In the genomic region with DNA sequence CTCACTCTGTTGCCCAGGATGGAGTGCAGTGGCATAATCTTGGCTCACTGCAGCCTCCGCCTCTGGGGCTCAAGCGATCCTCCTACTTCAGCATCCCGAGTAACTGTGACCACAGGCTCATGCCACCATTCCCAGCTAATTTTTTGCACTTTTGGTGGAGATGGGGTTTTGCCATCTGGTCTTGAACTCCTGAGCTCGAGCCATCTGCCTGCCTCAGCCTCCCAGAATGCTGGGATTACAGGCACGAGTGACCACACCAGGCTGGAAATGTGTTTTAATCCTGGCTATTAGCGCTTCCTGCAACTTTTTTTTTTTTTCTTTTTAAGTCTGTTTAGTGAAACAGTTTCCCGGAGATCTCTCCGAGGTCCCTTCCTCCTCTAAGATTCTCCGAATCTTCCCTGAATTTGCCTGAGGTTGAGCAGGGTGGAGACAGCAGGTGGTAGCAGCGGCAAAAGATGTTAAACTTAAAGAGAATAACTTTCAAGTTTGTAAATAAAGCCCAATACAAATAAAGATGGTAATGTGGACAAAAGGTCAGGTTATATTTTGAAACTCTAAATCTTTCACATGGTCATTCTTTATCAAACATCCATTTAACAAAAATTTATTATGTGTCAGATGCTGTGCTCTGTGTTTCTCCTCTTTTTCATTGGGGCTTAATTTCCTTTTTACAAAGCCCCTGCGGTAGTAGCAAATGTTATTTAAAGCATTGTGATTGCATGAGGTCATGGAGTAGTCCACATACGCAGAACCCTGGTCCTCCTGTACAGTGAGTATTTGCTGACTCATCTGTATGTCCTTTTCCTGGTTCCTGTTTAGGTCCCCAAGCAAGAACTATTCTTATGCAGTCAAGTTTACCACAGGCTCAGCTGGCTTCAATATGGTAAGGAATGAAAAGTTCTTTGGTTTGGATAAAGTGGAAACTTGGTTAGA, we compare ENCODE assay signal across 8 cellular contexts.
DNase-seq lines count a peak whose midpoint lies in the region; ATAC-seq and TF ChIP-seq lines count a peak whose summit lies in the region.

No MANE protein-coding gene starts in this region.

- CTCF ChIA-PET in A673 (lab: Charles Lee) = no interaction called here

- TF ChIP-seq CTCF in A673 (conservative IDR thresholded peaks at IDR 0.05; ENCODE audit: low read depth, low read length) (no peak), ascending aorta (IDR thresholded peaks at IDR 0.05) (no peak), spleen (IDR thresholded peaks at IDR 0.05 in 8 of 11, conservative IDR thresholded peaks at IDR 0.05 in 3 of 11) (no peak)

- no peak for ATAC-seq in GM18498 (IDR thresholded peaks at IDR 0.05; ENCODE audit: unreplicated experiment)

- BruUV-seq in A673 (replicated peaks; lab: Mats Ljungman, UMichigan) = no TSS peak

- peaks cover 11% of the 10 kb centered on the region for H3K4me1 ChIP-seq in A673 (ENCODE audit: insufficient read depth, low read length, poor library complexity, severe bottlenecking)
- peaks cover 4 to 15% of the 10 kb centered on the region in 2 donors for H3K4me1 ChIP-seq in ascending aorta
- H3K4me1 ChIP-seq in spleen = peaks cover 0 to 18% (median 9%) of the 10 kb centered on the region in 6 donors

- no peaks in the 10 kb centered on the region for H3K27me3 ChIP-seq in A673 (replicated peaks; ENCODE audit: insufficient read depth, low read depth, low read length, poor library complexity)
- no peaks in the 10 kb centered on the region for H3K27me3 ChIP-seq in ascending aorta
- H3K27me3 ChIP-seq in spleen (replicated peaks in 1 of 7) = no peaks in the 10 kb centered on the region

- POLR2A ChIA-PET in A673 (lab: Charles Lee; ENCODE audit: low non-redundant PET) = no interaction called here

- WGBS in spleen, 5 donors = 53 to 73% (median 65%) methylated on average over 12 of the region's 12 CpGs

- H3K9me3 ChIP-seq in A673 (ENCODE audit: low read depth, low read length, poor library complexity, severe bottlenecking) (no peaks in the 10 kb centered on the region), ascending aorta (no peaks in the 10 kb centered on the region), spleen (no peaks in the 10 kb centered on the region)

- H3K27ac ChIP-seq in A673 (ENCODE audit: low read depth, low read length, poor library complexity, severe bottlenecking) (peak overlapping the region; percentile 43), ascending aorta (peak overlapping the region; percentile 77 to 80), spleen (peak overlapping the region; percentile 29 to 79 (median 70))

- TF ChIP-seq POLR2A in spleen (IDR thresholded peaks at IDR 0.05) = no peak

- DNase-seq in A673 (ENCODE audit: low spot score) (peak; percentile 83), HuH-7.5 (ENCODE audit: low spot score) (peak; percentile 24), ascending aorta (ENCODE audit: low spot score in 2 of 2) (peak in 1 of 2 donors; percentile 69), hepatic stellate cell (ENCODE audit: low spot score) (peak; percentile 78), spleen (no peak), posterior vena cava (ENCODE audit: low spot score) (no peak), NCI-H774 (lab: John Stamatoyannopoulos, UW) (no peak)

- H3K4me3 ChIP-seq in A673 (ENCODE audit: low read depth, low read length, poor library complexity, severe bottlenecking) (no peak overlapping the region), ascending aorta (peak overlapping the region in 1 of 2 donors; percentile 44), spleen (peak overlapping the region in 1 of 8 donors; percentile 4)

- intact Hi-C loops in A673 (cut with micrococcal nuclease; ENCODE audit: unreplicated experiment) = no loop called here
- intact Hi-C loops in ascending aorta (cut with DNase I) = loop anchor here (5.0 kb wide), 2 partner anchors 41 to 119 kb away; a partner anchor contains a TSS
- intact Hi-C loops in spleen (cut with DNase I; ENCODE audit: low total_unique reads) = no loop called here
- intact Hi-C loops in posterior vena cava (cut with DNase I) = no loop called here

- H3K36me3 ChIP-seq in A673 (ENCODE audit: insufficient read depth, low read length, poor library complexity, severe bottlenecking) (peaks cover 6% of the 10 kb centered on the region), ascending aorta (peaks cover 4 to 9% of the 10 kb centered on the region in 2 donors), spleen (peaks cover 0 to 35% (median 0%) of the 10 kb centered on the region in 6 donors)

Comparison
In these comparisons a context has a peak if more than half of its experiments do, and no peak if none do; other contexts are left out.
1. DNase-seq: peak in A673 (single experiment), HuH-7.5 (single experiment) and hepatic stellate cell (single experiment); none in spleen (single experiment), posterior vena cava (single experiment) and NCI-H774 (single experiment).
2. Peak in every context shown above with its lines, with median percentiles within 50 percentile points of each other: H3K27ac ChIP-seq.